9 cellular contexts compared by ENCODE assay signal in genomic region chr11:65113361-65113756, GRCh38. TPM values are rescaled to one million over a fixed set of nuclear protein-coding genes. Genes with fewer than 3 reads are reported as not detected.
DNase-seq lines count a peak whose midpoint lies in the region; ATAC-seq and TF ChIP-seq lines count a peak whose summit lies in the region.
"Had no signal": no experiment of that assay in that cellular context is flagged by ENCODE, and none has a peak within 500 bp of the region (broad histone marks: within the 10 kb centered on the region; RNA-seq: fewer than 3 reads in every experiment).

No MANE protein-coding gene starts in this region.

- H3K9me3 ChIP-seq in iPS-18c (ENCODE audit: control insufficient read depth, insufficient read depth, low read length): peaks cover 3% of the 10 kb centered on the region
- H3K9me3 ChIP-seq: MG63 had no signal

- DNase-seq in activated CD8-positive, alpha-beta memory T cell treated with anti-CD3 and anti-CD28 coated beads, Interleukin-2, amount 10 ng/mL, durations not matched to agents 7 days and 5 days: no peak
- DNase-seq in activated CD8-positive, alpha-beta memory T cell treated with anti-CD3 and anti-CD28 coated beads, Interleukin-2, amount 50 U/mL, for 4 hours: no peak
- DNase-seq in WTC11 (ENCODE audit: low spot score): no peak
- peak in 1 of 49 donors; percentile 38 for DNase-seq in substantia nigra (lab: John Stamatoyannopoulos, UW)
- DNase-seq in MV-4-11 (lab: John Stamatoyannopoulos, UW): no peak
- no peak for DNase-seq in activated CD8-positive, alpha-beta memory T cell treated with anti-CD3 and anti-CD28 coated beads for 24 hours
- DNase-seq in GM10266 (ENCODE audit: extremely low spot score): no peak
- DNase-seq: MG63 had no signal

- CTCF ChIA-PET in activated CD8-positive, alpha-beta memory T cell treated with anti-CD3 and anti-CD28 coated beads, Interleukin-2, amount 10 ng/mL, durations not matched to agents 7 days and 5 days (lab: Charles Lee): interaction anchor here (0.5 to 5.4 kb wide), 17 partner anchors 8 to 368 kb away, joined by 3 to 114 read pairs (median 4); partner anchors contain the start of genes ARL2, CAPN1, CDC42EP2 and FAU
- CTCF ChIA-PET in WTC11 (lab: Charles Lee): interaction anchor here (0.8 to 4.8 kb wide), 14 partner anchors 7 to 309 kb away, joined by 3 to 104 read pairs (median 9); partner anchors contain the start of genes ARL2, CAPN1, FAU and MRPL49

- peaks cover 3% of the 10 kb centered on the region for H3K36me3 Mint-ChIP-seq in activated CD8-positive, alpha-beta memory T cell treated with anti-CD3 and anti-CD28 coated beads, Interleukin-2, amount 10 ng/mL, durations not matched to agents 7 days and 5 days
- H3K36me3 Mint-ChIP-seq in WTC11: peaks cover 3% of the 10 kb centered on the region

- H3K4me3 ChIP-seq in iPS-18c (ENCODE audit: insufficient read depth, low read depth, low read length): peak overlapping the region; percentile 83; the same call in 1 of the 2 replicates
- H3K4me3 ChIP-seq: MG63 had no signal

- H3K27ac ChIP-seq in substantia nigra (ENCODE audit: low read depth, low read length, poor library complexity, severe bottlenecking): peak overlapping the region; percentile 87

- H3K4me3 Mint-ChIP-seq in activated CD8-positive, alpha-beta memory T cell treated with anti-CD3 and anti-CD28 coated beads, Interleukin-2, amount 10 ng/mL, durations not matched to agents 7 days and 5 days: peak overlapping the region; percentile 80
- peak overlapping the region; percentile 91 for H3K4me3 Mint-ChIP-seq in WTC11

- no peak for ATAC-seq in activated CD8-positive, alpha-beta memory T cell treated with anti-CD3 and anti-CD28 coated beads, Interleukin-2, amount 10 ng/mL, durations not matched to agents 7 days and 5 days
- no peak for ATAC-seq in WTC11

- TF ChIP-seq CTCF in WTC11 (IDR thresholded peaks at IDR 0.05): no peak
- no peak for TF ChIP-seq CTCF in GM10266 (IDR thresholded peaks at IDR 0.05; ENCODE audit: control insufficient read depth, insufficient read depth, low read depth, missing control alignments)

- no peaks in the 10 kb centered on the region for H3K9me3 Mint-ChIP-seq in activated CD8-positive, alpha-beta memory T cell treated with anti-CD3 and anti-CD28 coated beads, Interleukin-2, amount 10 ng/mL, durations not matched to agents 7 days and 5 days (ENCODE audit: low read depth)
- no peaks in the 10 kb centered on the region for H3K9me3 Mint-ChIP-seq in WTC11

- POLR2A ChIA-PET in WTC11 (lab: Charles Lee): interaction anchor here (0.6 to 2.2 kb wide), 5 partner anchors 9 to 1719 kb away, joined by 3 to 19 read pairs (median 9); partner anchors contain the start of genes CAPN1, FAU, MRPL49 and VPS51

- H3K4me1 Mint-ChIP-seq in activated CD8-positive, alpha-beta memory T cell treated with anti-CD3 and anti-CD28 coated beads, Interleukin-2, amount 10 ng/mL, durations not matched to agents 7 days and 5 days: peaks cover 54% of the 10 kb centered on the region
- peaks cover 20% of the 10 kb centered on the region for H3K4me1 Mint-ChIP-seq in WTC11

- no peaks in the 10 kb centered on the region for H3K27me3 Mint-ChIP-seq in activated CD8-positive, alpha-beta memory T cell treated with anti-CD3 and anti-CD28 coated beads, Interleukin-2, amount 10 ng/mL, durations not matched to agents 7 days and 5 days
- no peaks in the 10 kb centered on the region for H3K27me3 Mint-ChIP-seq in WTC11 (ENCODE audit: low read depth)

- H3K27ac Mint-ChIP-seq in activated CD8-positive, alpha-beta memory T cell treated with anti-CD3 and anti-CD28 coated beads, Interleukin-2, amount 10 ng/mL, durations not matched to agents 7 days and 5 days: peak overlapping the region; percentile 85
- peak overlapping the region; percentile 52 for H3K27ac Mint-ChIP-seq in WTC11

TF ChIP-seq in WTC11, 78 proteins besides CTCF, POLR2A, EP300 and RAD21 (continues in another document):
- TF ChIP-seq ZNF396 (CRISPR knock-in tag; IDR thresholded peaks at IDR 0.05; ENCODE audit: borderline replicate concordance) (no peak), SOX15 (CRISPR knock-in tag; IDR thresholded peaks at IDR 0.05) (no peak), ZNF317 (CRISPR knock-in tag; IDR thresholded peaks at IDR 0.05; ENCODE audit: borderline replicate concordance, low read depth) (no peak), MYBL2 (CRISPR knock-in tag; IDR thresholded peaks at IDR 0.05) (no peak), E2F5 (CRISPR knock-in tag; IDR thresholded peaks at IDR 0.05) (no peak), NR2C2 (CRISPR knock-in tag; IDR thresholded peaks at IDR 0.05) (no peak), KAT7 (CRISPR knock-in tag; IDR thresholded peaks at IDR 0.05; ENCODE audit: borderline replicate concordance) (no peak), NFE2L1 (CRISPR knock-in tag; IDR thresholded peaks at IDR 0.05) (no peak), ZNF532 (CRISPR knock-in tag; IDR thresholded peaks at IDR 0.05; ENCODE audit: borderline replicate concordance) (no peak), JAZF1 (CRISPR knock-in tag; IDR thresholded peaks at IDR 0.05) (no peak)
- TF ChIP-seq, protein P1, sequence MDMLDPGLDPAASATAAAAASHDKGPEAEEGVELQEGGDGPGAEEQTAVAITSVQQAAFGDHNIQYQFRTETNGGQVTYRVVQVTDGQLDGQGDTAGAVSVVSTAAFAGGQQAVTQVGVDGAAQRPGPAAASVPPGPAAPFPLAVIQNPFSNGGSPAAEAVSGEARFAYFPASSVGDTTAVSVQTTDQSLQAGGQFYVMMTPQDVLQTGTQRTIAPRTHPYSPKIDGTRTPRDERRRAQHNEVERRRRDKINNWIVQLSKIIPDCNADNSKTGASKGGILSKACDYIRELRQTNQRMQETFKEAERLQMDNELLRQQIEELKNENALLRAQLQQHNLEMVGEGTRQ (CRISPR knock-in tag; IDR thresholded peaks at IDR 0.05): no peak

RNA-seq across cellular contexts. Expression of gene TM7SF2, which starts 1.7 kb away (rescaled TPM):
- total RNA-seq in activated CD8-positive, alpha-beta memory T cell treated with anti-CD3 and anti-CD28 coated beads, Interleukin-2, amount 10 ng/mL, durations not matched to agents 7 days and 5 days: 10 to 100 TPM; 21.0 to 26.2 TPM
- total RNA-seq in WTC11 (2021): 63.8 to 74.9 TPM (median 71.5 TPM) in 3 replicates

RNA-seq across cellular contexts. Expression of gene ZNHIT2, which starts 4.1 kb away (rescaled TPM):
- 10 to 100 TPM; 10.5 to 13.5 TPM for total RNA-seq in activated CD8-positive, alpha-beta memory T cell treated with anti-CD3 and anti-CD28 coated beads, Interleukin-2, amount 10 ng/mL, durations not matched to agents 7 days and 5 days
- total RNA-seq in WTC11 (2021): 15.9 to 18.3 TPM (median 16.7 TPM) in 3 replicates

RNA-seq across cellular contexts. Expression of gene FAU, which starts 8.6 kb away (rescaled TPM):
- total RNA-seq in activated CD8-positive, alpha-beta memory T cell treated with anti-CD3 and anti-CD28 coated beads, Interleukin-2, amount 10 ng/mL, durations not matched to agents 7 days and 5 days: 100 to 1,000 TPM; 899 to 972 TPM
- total RNA-seq in WTC11 (2021): 951 to 991 TPM (median 985 TPM) in 3 replicates

RNA-seq across cellular contexts. Expression of gene MRPL49, which starts 8.8 kb away (rescaled TPM):
- total RNA-seq in activated CD8-positive, alpha-beta memory T cell treated with anti-CD3 and anti-CD28 coated beads, Interleukin-2, amount 10 ng/mL, durations not matched to agents 7 days and 5 days: 10 to 100 TPM; 42.0 to 61.7 TPM
- 51.3 to 55.9 TPM (median 53.3 TPM) in 3 replicates for total RNA-seq in WTC11 (2021)

RNA-seq across cellular contexts. Expression of gene VPS51, which starts 17.3 kb away (rescaled TPM):
- total RNA-seq in activated CD8-positive, alpha-beta memory T cell treated with anti-CD3 and anti-CD28 coated beads, Interleukin-2, amount 10 ng/mL, durations not matched to agents 7 days and 5 days: 100 to 1,000 TPM; 104 to 116 TPM
- total RNA-seq in WTC11 (2021): 122 to 136 TPM (median 123 TPM) in 3 replicates
